9 cellular contexts compared by ENCODE assay signal in genomic region chr6:31114970-31115849, GRCh38. TPM values are rescaled to one million over a fixed set of nuclear protein-coding genes. Genes with fewer than 3 reads are reported as not detected.
A peak's percentile ranks its signal among the peaks of the same experiment; 100 is the strongest.
DNase-seq lines count a peak whose midpoint lies in the region; ATAC-seq and TF ChIP-seq lines count a peak whose summit lies in the region.
"Had no signal": no experiment of that assay in that cellular context is flagged by ENCODE, and none has a peak within 500 bp of the region (broad histone marks: within the 10 kb centered on the region; RNA-seq: fewer than 3 reads in every experiment).

No MANE protein-coding gene starts in this region.

- H3K27ac ChIP-seq in right atrium auricular region = peak overlapping the region; percentile 60 to 66
- H3K27ac ChIP-seq in spleen = peak overlapping the region in 4 of 8 donors; percentile 5 to 57 (median 40)

- in situ Hi-C loops in GM13977 (cut with MboI; ENCODE audit: low pct_unique_long_range_greater_than_20kb, low sequenced_read_pairs, unreplicated experiment) = no loop called here

- no peak for TF ChIP-seq POLR2A in spleen (IDR thresholded peaks at IDR 0.05)

- peak overlapping the region; percentile 9 for H3K4me3 Mint-ChIP-seq in T-helper 17 cell
- H3K4me3 Mint-ChIP-seq: activated T-helper 1 cell treated with anti-CD3 and anti-CD28 coated beads, Interleukin-12 subunit alpha, Interleukin-12 subunit beta, Interleukin-2, Interleukin-4 antibody, amounts not matched to agents 30 ng/mL and 10 ng/mL and 1 ng/mL, durations not matched to agents 14 hours and 24 hours and 36 hours had no signal

- peak overlapping the region; percentile 61 for H3K27ac Mint-ChIP-seq in T-helper 17 cell
- H3K27ac Mint-ChIP-seq: activated T-helper 1 cell treated with anti-CD3 and anti-CD28 coated beads, Interleukin-12 subunit alpha, Interleukin-12 subunit beta, Interleukin-2, Interleukin-4 antibody, amounts not matched to agents 30 ng/mL and 10 ng/mL and 1 ng/mL, durations not matched to agents 14 hours and 24 hours and 36 hours had no signal

- ATAC-seq in T-helper 17 cell (peak; percentile 48), HG03196 (IDR thresholded peaks at IDR 0.05; ENCODE audit: unreplicated experiment) (no peak)

- no peaks in the 10 kb centered on the region for H3K36me3 ChIP-seq in right atrium auricular region
- no peaks in the 10 kb centered on the region for H3K36me3 ChIP-seq in spleen
- H3K36me3 ChIP-seq in BE2C = no peaks in the 10 kb centered on the region

- H3K4me1 Mint-ChIP-seq in T-helper 17 cell = peaks cover 12% of the 10 kb centered on the region

- H3K4me1 ChIP-seq in right atrium auricular region = peaks cover 0 to 31% of the 10 kb centered on the region in 2 donors
- H3K4me1 ChIP-seq in spleen = peaks cover 0 to 22% (median 0%) of the 10 kb centered on the region in 6 donors
- H3K4me1 ChIP-seq in BE2C = no peaks in the 10 kb centered on the region

- TF ChIP-seq CTCF in GM13977 (IDR thresholded peaks at IDR 0.05; ENCODE audit: extremely low read depth, insufficient read depth, missing control alignments) (peak; percentile 12), right atrium auricular region (IDR thresholded peaks at IDR 0.05) (peak in 1 of 2 donors; percentile 4), spleen (IDR thresholded peaks at IDR 0.05 in 8 of 11, conservative IDR thresholded peaks at IDR 0.05 in 3 of 11) (peak in 1 of 11 experiments; percentile 21), BE2C (IDR thresholded peaks at IDR 0.05; ENCODE audit: low read depth, low read length) (no peak)

- H3K27me3 ChIP-seq in right atrium auricular region (no peaks in the 10 kb centered on the region), spleen (replicated peaks in 1 of 7) (peaks cover 0 to 37% (median 0%) of the 10 kb centered on the region in 7 donors), BE2C (peaks cover 49% of the 10 kb centered on the region)

- no peaks in the 10 kb centered on the region for H3K9me3 ChIP-seq in T-helper 17 cell (ENCODE audit: control insufficient read depth, low read length, poor library complexity, severe bottlenecking)
- no peaks in the 10 kb centered on the region for H3K9me3 ChIP-seq in right atrium auricular region
- H3K9me3 ChIP-seq in spleen = no peaks in the 10 kb centered on the region
- no peaks in the 10 kb centered on the region for H3K9me3 ChIP-seq in BE2C

- H3K27me3 Mint-ChIP-seq in T-helper 17 cell = peaks cover 62% of the 10 kb centered on the region

- DNase-seq in GM13977 (ENCODE audit: low spot score) (no peak), T-helper 17 cell (no peak), right atrium auricular region (ENCODE audit: low spot score) (no peak), spleen (peak; percentile 9), mesenteric fat pad (ENCODE audit: low spot score) (no peak), BE2C (no peak)
- no peak for DNase-seq in activated CD4-positive, alpha-beta T cell treated with anti-CD3 and anti-CD28 coated beads, Interleukin-2, amount 50 U/mL, for 4 hours

- intact Hi-C loops in spleen (cut with DNase I; ENCODE audit: low total_unique reads) = no loop called here

- H3K4me3 ChIP-seq in right atrium auricular region = peak overlapping the region; percentile 3 to 22
- peak overlapping the region in 1 of 8 donors; percentile 7 for H3K4me3 ChIP-seq in spleen
- no peak overlapping the region for H3K4me3 ChIP-seq in BE2C (ENCODE audit: low read depth, low read length)

- peaks cover 8% of the 10 kb centered on the region for H3K36me3 Mint-ChIP-seq in T-helper 17 cell (ENCODE audit: low read depth)

- WGBS in spleen, 5 donors = 44 to 50% (median 49%) methylated on average over 9 of the region's 9 CpGs

RNA-seq across cellular contexts. Expression of gene PSORS1C1, which starts 0.6 kb away (rescaled TPM):
- total RNA-seq in T-helper 17 cell = not detected
- 1 to 10 TPM in 1 of 2 donors, under 1 TPM in 1; 0.33 to 1.5 TPM for total RNA-seq in right atrium auricular region
- 1 to 10 TPM in 2 of 7 donors, under 1 TPM in 2, not detected in 3; 0.76 to 3.4 (median 1.1) TPM for total RNA-seq in spleen
- polyA plus RNA-seq in spleen = under 1 TPM; 0.11 to 0.70 (median 0.21) TPM
- total RNA-seq in mesenteric fat pad = 0.45 TPM
- not detected for polyA plus RNA-seq in BE2C (2012; ENCODE audit: insufficient read depth, insufficient read length, low read depth)

RNA-seq across cellular contexts. Expression of gene C6orf15, which starts 2.8 kb away (rescaled TPM):
- not detected for total RNA-seq in T-helper 17 cell
- total RNA-seq in right atrium auricular region = not detected
- not detected for total RNA-seq in spleen
- polyA plus RNA-seq in spleen = not detected
- total RNA-seq in mesenteric fat pad = not detected
- not detected for polyA plus RNA-seq in BE2C (2012; ENCODE audit: insufficient read depth, insufficient read length, low read depth)
- total RNA-seq: activated T-helper 1 cell treated with anti-CD3 and anti-CD28 coated beads, Interleukin-12 subunit alpha, Interleukin-12 subunit beta, Interleukin-2, Interleukin-4 antibody, amounts not matched to agents 30 ng/mL and 10 ng/mL and 1 ng/mL, durations not matched to agents 14 hours and 24 hours and 36 hours had no signal

RNA-seq across cellular contexts. Expression of gene CDSN, which starts 5.0 kb away (rescaled TPM):
- total RNA-seq in T-helper 17 cell (not detected), right atrium auricular region (not detected), spleen (not detected), mesenteric fat pad (not detected)
- not detected for polyA plus RNA-seq in spleen
- polyA plus RNA-seq in BE2C (2012; ENCODE audit: insufficient read depth, insufficient read length, low read depth) = not detected
- total RNA-seq: activated T-helper 1 cell treated with anti-CD3 and anti-CD28 coated beads, Interleukin-12 subunit alpha, Interleukin-12 subunit beta, Interleukin-2, Interleukin-4 antibody, amounts not matched to agents 30 ng/mL and 10 ng/mL and 1 ng/mL, durations not matched to agents 14 hours and 24 hours and 36 hours had no signal

RNA-seq across cellular contexts. Expression of gene PSORS1C2, which starts 23.7 kb away (rescaled TPM):
- total RNA-seq in T-helper 17 cell = not detected
- total RNA-seq in right atrium auricular region = not detected
- total RNA-seq in spleen = not detected
- polyA plus RNA-seq in spleen = not detected
- not detected for total RNA-seq in mesenteric fat pad
- not detected for polyA plus RNA-seq in BE2C (2012; ENCODE audit: insufficient read depth, insufficient read length, low read depth)
- total RNA-seq: activated T-helper 1 cell treated with anti-CD3 and anti-CD28 coated beads, Interleukin-12 subunit alpha, Interleukin-12 subunit beta, Interleukin-2, Interleukin-4 antibody, amounts not matched to agents 30 ng/mL and 10 ng/mL and 1 ng/mL, durations not matched to agents 14 hours and 24 hours and 36 hours had no signal

RNA-seq across cellular contexts. Expression of gene CCHCR1, which starts 42.4 kb away (rescaled TPM):
- total RNA-seq in T-helper 17 cell = 10 to 100 TPM; 17.9 to 18.0 TPM
- total RNA-seq in right atrium auricular region = 1 to 10 TPM; 7.6 to 9.1 TPM
- 10 to 100 TPM in 6 of 7 donors, 1 to 10 TPM in 1; 7.7 to 22.5 (median 17.8) TPM for total RNA-seq in spleen
- 10 to 100 TPM; 11.1 to 15.2 (median 11.7) TPM for polyA plus RNA-seq in spleen
- 8.4 TPM for total RNA-seq in mesenteric fat pad
- polyA plus RNA-seq in BE2C (2012; ENCODE audit: insufficient read depth, insufficient read length, low read depth) = 14.9 TPM
